ENCODE assay signal across 8 cellular contexts in the genomic region with DNA sequence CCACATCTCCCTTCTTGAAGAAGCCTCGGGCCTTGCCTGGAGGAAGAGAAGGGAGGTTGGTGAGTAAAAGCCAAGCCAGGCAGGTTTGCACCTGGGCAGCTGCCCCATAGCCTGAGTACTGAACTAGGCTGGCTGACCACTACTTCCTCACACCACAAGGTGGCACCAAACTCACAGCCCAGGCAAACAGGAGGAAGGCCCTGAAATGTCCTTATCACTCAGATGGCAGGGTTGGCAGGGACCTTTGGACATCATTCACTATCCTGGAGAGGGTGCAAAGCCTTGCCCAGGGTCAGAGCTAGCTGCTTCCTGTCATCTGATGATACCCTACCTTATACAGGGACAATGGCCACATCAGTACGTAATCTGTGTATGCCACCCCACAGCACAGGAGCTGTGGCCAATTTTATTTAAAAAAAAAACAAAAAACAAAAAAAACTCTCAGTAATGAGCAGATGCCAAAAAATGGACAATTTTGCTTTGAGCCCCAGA. TPM values are rescaled to one million over a fixed set of nuclear protein-coding genes. Genes with fewer than 3 reads are reported as not detected.
DNase-seq lines count a peak whose midpoint lies in the region; ATAC-seq and TF ChIP-seq lines count a peak whose summit lies in the region.

No MANE protein-coding gene starts in this region.

- CTCF ChIA-PET in A673 (lab: Charles Lee), result interaction anchor here (0.5 kb wide), 1 partner anchor 141 kb away, joined by 5 read pairs; no protein-coding TSS in a partner anchor

- DNase-seq in A673 (ENCODE audit: low spot score), result peak; percentile 77
- peak; percentile 81 for DNase-seq in NCI-H1105 (lab: John Stamatoyannopoulos, UW)
- peak; percentile 46 for DNase-seq in T-helper 22 cell (ENCODE audit: low read depth)
- peak in 42 of 56 donors; percentile 21 to 84 (median 51) for DNase-seq in amygdala (lab: John Stamatoyannopoulos, UW)
- peak; percentile 79 for DNase-seq in right atrium auricular region (ENCODE audit: low spot score)
- peak; percentile 85 for DNase-seq in sigmoid colon

- POLR2A ChIA-PET in A673 (lab: Charles Lee; ENCODE audit: low non-redundant PET), result no interaction called here

- H3K27ac ChIP-seq in A673 (ENCODE audit: low read depth, low read length, poor library complexity, severe bottlenecking), result no peak overlapping the region
- H3K27ac ChIP-seq in right atrium auricular region, result peak overlapping the region; percentile 74 to 81
- peak overlapping the region in 1 of 4 donors; percentile 41 for H3K27ac ChIP-seq in sigmoid colon

- TF ChIP-seq CTCF in A673 (conservative IDR thresholded peaks at IDR 0.05; ENCODE audit: low read depth, low read length) (peak; percentile 83), right atrium auricular region (IDR thresholded peaks at IDR 0.05) (peak; percentile 93 to 95), sigmoid colon (IDR thresholded peaks at IDR 0.05) (peak; percentile 57 to 91 (median 90))

- no TSS peak for BruUV-seq in A673 (replicated peaks; lab: Mats Ljungman, UMichigan)

- H3K4me1 ChIP-seq in A673 (ENCODE audit: insufficient read depth, low read length, poor library complexity, severe bottlenecking), result no peaks in the 10 kb centered on the region
- H3K4me1 ChIP-seq in right atrium auricular region, result peaks cover 0 to 52% of the 10 kb centered on the region in 2 donors
- peaks cover 0 to 25% (median 24%) of the 10 kb centered on the region in 4 donors for H3K4me1 ChIP-seq in sigmoid colon

- 17 to 62% methylated on average over 2 of the region's 2 CpGs for WGBS in sigmoid colon, 2 donors

- H3K27me3 ChIP-seq in A673 (replicated peaks; ENCODE audit: insufficient read depth, low read depth, low read length, poor library complexity) (no peaks in the 10 kb centered on the region), right atrium auricular region (no peaks in the 10 kb centered on the region), sigmoid colon (peaks cover 0 to 36% (median 16%) of the 10 kb centered on the region in 3 donors)

- ATAC-seq in GM18861 (IDR thresholded peaks at IDR 0.05; ENCODE audit: unreplicated experiment), result peak; percentile 52
- ATAC-seq in GM19328 (IDR thresholded peaks at IDR 0.05; ENCODE audit: unreplicated experiment), result no peak

- no peak overlapping the region for H3K4me3 ChIP-seq in A673 (ENCODE audit: low read depth, low read length, poor library complexity, severe bottlenecking)
- no peak overlapping the region for H3K4me3 ChIP-seq in right atrium auricular region
- H3K4me3 ChIP-seq in sigmoid colon, result no peak overlapping the region

- peaks cover 69% of the 10 kb centered on the region for H3K36me3 ChIP-seq in A673 (ENCODE audit: insufficient read depth, low read length, poor library complexity, severe bottlenecking)
- H3K36me3 ChIP-seq in right atrium auricular region, result peaks cover 59% of the 10 kb centered on the region
- H3K36me3 ChIP-seq in sigmoid colon, result peaks cover 21 to 58% (median 42%) of the 10 kb centered on the region in 4 donors

- H3K9me3 ChIP-seq in A673 (ENCODE audit: low read depth, low read length, poor library complexity, severe bottlenecking) (no peaks in the 10 kb centered on the region), right atrium auricular region (no peaks in the 10 kb centered on the region), sigmoid colon (no peaks in the 10 kb centered on the region)

- intact Hi-C loops in A673 (cut with micrococcal nuclease; ENCODE audit: unreplicated experiment) (loop anchor here (5.0 kb wide), 1 partner anchor 88 kb away; no protein-coding TSS in a partner anchor), sigmoid colon (cut with DNase I) (loop anchor here (2.0 to 5.0 kb wide), 2 partner anchors 73 to 88 kb away; a partner anchor contains a TSS)

- no peak for TF ChIP-seq EP300 in sigmoid colon (IDR thresholded peaks at IDR 0.05)

- no peak for TF ChIP-seq POLR2A in sigmoid colon (IDR thresholded peaks at IDR 0.05)

RNA-seq across cellular contexts. Expression of a gene that starts 2.2 kb away (rescaled TPM):
- total RNA-seq in A673 (2021), result 0.20 and 0.43 TPM in 2 replicates
- total RNA-seq in right atrium auricular region, result under 1 TPM in 1 of 2 donors, not detected in 1; 0.83 TPM
- 1 to 10 TPM in 1 of 4 donors, under 1 TPM in 3; 0.16 to 2.6 (median 0.50) TPM for total RNA-seq in sigmoid colon
- 1 to 10 TPM in 2 of 3 donors, not detected in 1; 2.5 to 4.3 TPM for polyA plus RNA-seq in sigmoid colon

RNA-seq across cellular contexts. Expression of a gene that starts 31.2 kb away (rescaled TPM):
- 1,606 and 1,955 TPM in 2 replicates for total RNA-seq in A673 (2021)
- 100 to 1,000 TPM; 538 to 934 TPM for total RNA-seq in right atrium auricular region
- total RNA-seq in sigmoid colon, result 100 to 1,000 TPM; 135 to 213 (median 200) TPM
- 100 to 1,000 TPM; 174 to 582 (median 254) TPM for polyA plus RNA-seq in sigmoid colon
